ENCODE assay signal across 39 cellular contexts in genomic region chr1:190338829-190339228, GRCh38.
"Had no signal": no experiment of that assay in that cellular context is flagged by ENCODE, and none has a peak within 500 bp of the region (broad histone marks: within the 10 kb centered on the region; RNA-seq: fewer than 3 reads in every experiment).

No MANE protein-coding gene starts in this region.

- H3K27ac ChIP-seq: adrenal gland, ascending aorta, body of pancreas, brain microvascular endothelial cell, breast epithelium, cardiac muscle cell had no signal

- H3K4me1 ChIP-seq: adrenal gland, ascending aorta, body of pancreas, breast epithelium had no signal

- H3K36me3 ChIP-seq: adrenal gland, ascending aorta, brain microvascular endothelial cell, breast epithelium, cardiac muscle cell had no signal

- FAIRE-seq: astrocyte, bronchial epithelial cell had no signal

- H3K9me3 Mint-ChIP-seq: activated naive CD8-positive, alpha-beta T cell treated with anti-CD3 and anti-CD28 coated beads for 36 hours; activated T-helper 1 cell treated with anti-CD3 and anti-CD28 coated beads, Interleukin-12 subunit alpha, Interleukin-12 subunit beta, Interleukin-2, Interleukin-4 antibody, amounts not matched to agents 30 ng/mL and 10 ng/mL and 1 ng/mL, durations not matched to agents 14 hours and 24 hours and 36 hours; brain had no signal

- H3K9me3 ChIP-seq: adrenal gland, ascending aorta, body of pancreas, breast epithelium had no signal

- H3K4me3 ChIP-seq: adrenal gland, ascending aorta, body of pancreas, breast epithelium, cardiac muscle cell had no signal

- H3K27me3 Mint-ChIP-seq: activated naive CD4-positive, alpha-beta T cell treated with anti-CD3 and anti-CD28 coated beads, Interleukin-2, amount 10 ng/mL, durations not matched to agents 7 days and 5 days; activated naive CD4-positive, alpha-beta T cell treated with anti-CD3 and anti-CD28 coated beads, Interleukin-2, amount 50 U/mL, for 24 hours; activated naive CD8-positive, alpha-beta T cell; activated naive CD8-positive, alpha-beta T cell treated with anti-CD3 and anti-CD28 coated beads for 36 hours; activated naive CD8-positive, alpha-beta T cell treated with anti-CD3 and anti-CD28 coated beads, Interleukin-2, amount 10 ng/mL, durations not matched to agents 7 days and 5 days; activated naive CD8-positive, alpha-beta T cell treated with anti-CD3 and anti-CD28 coated beads, Interleukin-2, amount 50 U/mL, for 24 hours; activated T-cell treated with anti-CD3 and anti-CD28 coated beads, Interleukin-2, amount 50 U/mL, for 24 hours; activated T-helper 17 cell treated with anti-CD3 and anti-CD28 coated beads, Interleukin-2, amount 50 U/mL, for 72 hours; central memory CD8-positive, alpha-beta T cell had no signal

- DNase-seq: activated effector memory CD4-positive, alpha-beta T cell treated with anti-CD3 and anti-CD28 coated beads, Interleukin-2, amount 50 U/mL, for 16 hours; activated effector memory CD4-positive, alpha-beta T cell treated with Interleukin-2 at 50 U/mL for 16 hours; activated gamma-delta T cell; activated gamma-delta T cell treated with Interleukin-2 at 50 U/mL for 16 hours; activated naive CD4-positive, alpha-beta T cell; activated naive CD4-positive, alpha-beta T cell treated with anti-CD3 and anti-CD28 coated beads for 36 hours; activated naive CD4-positive, alpha-beta T cell treated with anti-CD3 and anti-CD28 coated beads, Interleukin-2, amount 10 ng/mL, durations not matched to agents 7 days and 5 days; activated naive CD4-positive, alpha-beta T cell treated with anti-CD3 and anti-CD28 coated beads, Interleukin-2, amount 50 U/mL, for 16 hours; activated naive CD4-positive, alpha-beta T cell treated with Interleukin-2 at 50 U/mL for 16 hours; activated naive CD8-positive, alpha-beta T cell treated with anti-CD3 and anti-CD28 coated beads for 36 hours; activated naive CD8-positive, alpha-beta T cell treated with anti-CD3 and anti-CD28 coated beads, Interleukin-2, amount 10 ng/mL, durations not matched to agents 7 days and 5 days; activated naive CD8-positive, alpha-beta T cell treated with anti-CD3 and anti-CD28 coated beads, Interleukin-2, amount 50 U/mL, for 24 hours; activated T-cell treated with anti-CD3 and anti-CD28 coated beads, Interleukin-2, amount 50 U/mL, for 24 hours; activated T-cell treated with anti-CD3 and anti-CD28 coated beads, Interleukin-2, amount 50 U/mL, for 4 hours; activated T-cell treated with anti-CD3 and anti-CD28 coated beads, Interleukin-2, amount 50 U/mL, for 48 hours; activated T-cell treated with anti-CD3 and anti-CD28 coated beads, Interleukin-2, amount 50 U/mL, for 72 hours; adrenal gland; amniotic stem cell; amygdala; anterior cingulate cortex; aorta; body of pancreas; brain microvascular endothelial cell; caudate nucleus; central memory CD4-positive, alpha-beta T cell; cerebellar nuclear complex had no signal

- H3K27me3 ChIP-seq: adrenal gland, ascending aorta, body of pancreas, brain microvascular endothelial cell, breast epithelium, cardiac muscle cell had no signal

- ATAC-seq: activated naive CD4-positive, alpha-beta T cell treated with anti-CD3 and anti-CD28 coated beads, Interleukin-2, amount 50 U/mL, for 72 hours; activated naive CD8-positive, alpha-beta T cell treated with anti-CD3 and anti-CD28 coated beads, Interleukin-2, amount 50 U/mL, for 24 hours; activated T-cell treated with anti-CD3 and anti-CD28 coated beads, Interleukin-2, amount 50 U/mL, for 4 hours; activated T-cell treated with anti-CD3 and anti-CD28 coated beads, Interleukin-2, amount 50 U/mL, for 72 hours; activated T-helper 17 cell treated with anti-CD3 and anti-CD28 coated beads, Interleukin-2, amount 50 U/mL, for 72 hours; body of pancreas had no signal

- H3K36me3 Mint-ChIP-seq: activated naive CD4-positive, alpha-beta T cell treated with anti-CD3 and anti-CD28 coated beads, Interleukin-2, amount 10 ng/mL, durations not matched to agents 7 days and 5 days; activated naive CD4-positive, alpha-beta T cell treated with anti-CD3 and anti-CD28 coated beads, Interleukin-2, amount 50 U/mL, for 24 hours; activated naive CD4-positive, alpha-beta T cell treated with anti-CD3 and anti-CD28 coated beads, Interleukin-2, amount 50 U/mL, for 72 hours; activated naive CD8-positive, alpha-beta T cell; activated naive CD8-positive, alpha-beta T cell treated with anti-CD3 and anti-CD28 coated beads for 36 hours; activated naive CD8-positive, alpha-beta T cell treated with anti-CD3 and anti-CD28 coated beads, Interleukin-2, amount 10 ng/mL, durations not matched to agents 7 days and 5 days; brain had no signal

- H3K27ac Mint-ChIP-seq: activated naive CD4-positive, alpha-beta T cell treated with anti-CD3 and anti-CD28 coated beads for 36 hours; activated naive CD4-positive, alpha-beta T cell treated with anti-CD3 and anti-CD28 coated beads, Interleukin-2, amount 10 ng/mL, durations not matched to agents 7 days and 5 days; activated naive CD4-positive, alpha-beta T cell treated with anti-CD3 and anti-CD28 coated beads, Interleukin-2, amount 50 U/mL, for 24 hours; activated naive CD4-positive, alpha-beta T cell treated with anti-CD3 and anti-CD28 coated beads, Interleukin-2, amount 50 U/mL, for 72 hours; activated naive CD8-positive, alpha-beta T cell; activated naive CD8-positive, alpha-beta T cell treated with anti-CD3 and anti-CD28 coated beads for 36 hours; activated naive CD8-positive, alpha-beta T cell treated with anti-CD3 and anti-CD28 coated beads, Interleukin-2, amount 10 ng/mL, durations not matched to agents 7 days and 5 days; activated naive CD8-positive, alpha-beta T cell treated with anti-CD3 and anti-CD28 coated beads, Interleukin-2, amount 50 U/mL, for 24 hours; activated T-cell treated with anti-CD3 and anti-CD28 coated beads, Interleukin-2, amount 50 U/mL, for 24 hours; activated T-cell treated with anti-CD3 and anti-CD28 coated beads, Interleukin-2, amount 50 U/mL, for 72 hours; activated T-helper 1 cell treated with anti-CD3 and anti-CD28 coated beads, Interleukin-12 subunit alpha, Interleukin-12 subunit beta, Interleukin-2, Interleukin-4 antibody, amounts not matched to agents 30 ng/mL and 10 ng/mL and 1 ng/mL, durations not matched to agents 14 hours and 24 hours and 36 hours; activated T-helper 17 cell treated with anti-CD3 and anti-CD28 coated beads, Interleukin-2, amount 50 U/mL, for 72 hours; activated T-helper 2 cell treated with anti-CD3 and anti-CD28 coated beads, Interferon-gamma antibody, Interleukin-2, Interleukin-4, amounts not matched to agents 10 μg/mL and 5 μg/mL and 100 μg/mL, durations not matched to agents 14 hours and 24 hours and 36 hours; brain had no signal

- H3K4me1 Mint-ChIP-seq: activated naive CD4-positive, alpha-beta T cell treated with anti-CD3 and anti-CD28 coated beads, Interleukin-2, amount 10 ng/mL, durations not matched to agents 7 days and 5 days; activated naive CD4-positive, alpha-beta T cell treated with anti-CD3 and anti-CD28 coated beads, Interleukin-2, amount 50 U/mL, for 24 hours; activated naive CD8-positive, alpha-beta T cell treated with anti-CD3 and anti-CD28 coated beads for 36 hours; activated naive CD8-positive, alpha-beta T cell treated with anti-CD3 and anti-CD28 coated beads, Interleukin-2, amount 10 ng/mL, durations not matched to agents 7 days and 5 days; activated naive CD8-positive, alpha-beta T cell treated with anti-CD3 and anti-CD28 coated beads, Interleukin-2, amount 50 U/mL, for 24 hours; activated T-helper 17 cell treated with anti-CD3 and anti-CD28 coated beads, Interleukin-2, amount 50 U/mL, for 72 hours; central memory CD8-positive, alpha-beta T cell had no signal

- H3K4me3 Mint-ChIP-seq: activated naive CD4-positive, alpha-beta T cell treated with anti-CD3 and anti-CD28 coated beads for 36 hours; activated naive CD4-positive, alpha-beta T cell treated with anti-CD3 and anti-CD28 coated beads, Interleukin-2, amount 10 ng/mL, durations not matched to agents 7 days and 5 days; activated naive CD4-positive, alpha-beta T cell treated with anti-CD3 and anti-CD28 coated beads, Interleukin-2, amount 50 U/mL, for 24 hours; activated naive CD8-positive, alpha-beta T cell; activated naive CD8-positive, alpha-beta T cell treated with anti-CD3 and anti-CD28 coated beads for 36 hours; activated naive CD8-positive, alpha-beta T cell treated with anti-CD3 and anti-CD28 coated beads, Interleukin-2, amount 10 ng/mL, durations not matched to agents 7 days and 5 days; activated naive CD8-positive, alpha-beta T cell treated with anti-CD3 and anti-CD28 coated beads, Interleukin-2, amount 50 U/mL, for 24 hours; activated T-cell treated with anti-CD3 and anti-CD28 coated beads, Interleukin-2, amount 50 U/mL, for 24 hours; activated T-cell treated with anti-CD3 and anti-CD28 coated beads, Interleukin-2, amount 50 U/mL, for 4 hours; activated T-cell treated with anti-CD3 and anti-CD28 coated beads, Interleukin-2, amount 50 U/mL, for 72 hours; activated T-helper 1 cell treated with anti-CD3 and anti-CD28 coated beads, Interleukin-12 subunit alpha, Interleukin-12 subunit beta, Interleukin-2, Interleukin-4 antibody, amounts not matched to agents 30 ng/mL and 10 ng/mL and 1 ng/mL, durations not matched to agents 14 hours and 24 hours and 36 hours; activated T-helper 17 cell treated with anti-CD3 and anti-CD28 coated beads, Interleukin-2, amount 50 U/mL, for 72 hours; brain; central memory CD8-positive, alpha-beta T cell had no signal
